Comparison of ENCODE assay signal across 1 cellular context in the genomic region with DNA sequence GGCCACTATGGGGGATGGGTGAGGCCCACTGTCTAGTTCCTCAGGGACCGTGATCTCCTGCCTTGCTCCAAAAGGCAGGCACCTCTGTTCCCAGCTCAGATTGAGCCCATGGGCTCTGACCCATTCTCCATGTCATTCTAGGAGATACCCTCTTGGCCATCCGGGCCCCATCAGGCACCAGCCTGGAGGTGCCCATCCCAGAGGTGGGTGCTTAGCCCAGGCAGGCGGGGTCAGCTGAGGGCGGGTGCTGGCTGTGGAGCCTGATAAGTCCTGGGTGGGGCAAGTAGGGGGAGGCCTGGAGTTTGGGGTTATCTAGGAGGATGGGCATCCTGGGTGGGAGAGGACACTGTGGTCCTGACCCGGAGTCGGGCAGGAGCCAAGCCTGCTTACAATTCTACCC.
TF ChIP-seq lines count a peak whose summit lies in the region.

No MANE protein-coding gene starts in this region.

TF ChIP-seq in K562, 482 proteins besides CTCF, POLR2A, EP300 and RAD21 (continued from another document):
- TF ChIP-seq, protein P1, sequence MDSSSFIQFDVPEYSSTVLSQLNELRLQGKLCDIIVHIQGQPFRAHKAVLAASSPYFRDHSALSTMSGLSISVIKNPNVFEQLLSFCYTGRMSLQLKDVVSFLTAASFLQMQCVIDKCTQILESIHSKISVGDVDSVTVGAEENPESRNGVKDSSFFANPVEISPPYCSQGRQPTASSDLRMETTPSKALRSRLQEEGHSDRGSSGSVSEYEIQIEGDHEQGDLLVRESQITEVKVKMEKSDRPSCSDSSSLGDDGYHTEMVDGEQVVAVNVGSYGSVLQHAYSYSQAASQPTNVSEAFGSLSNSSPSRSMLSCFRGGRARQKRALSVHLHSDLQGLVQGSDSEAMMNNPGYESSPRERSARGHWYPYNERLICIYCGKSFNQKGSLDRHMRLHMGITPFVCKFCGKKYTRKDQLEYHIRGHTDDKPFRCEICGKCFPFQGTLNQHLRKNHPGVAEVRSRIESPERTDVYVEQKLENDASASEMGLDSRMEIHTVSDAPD (CRISPR knock-in tag; IDR thresholded peaks at IDR 0.05): no peak
- TF ChIP-seq ZBTB1 (CRISPR knock-in tag; IDR thresholded peaks at IDR 0.05; ENCODE audit: borderline replicate concordance, low read depth): no peak
